9 cellular contexts compared by ENCODE assay signal in genomic region chr6:32126880-32127279, GRCh38. TPM values are rescaled to one million over a fixed set of nuclear protein-coding genes. Genes with fewer than 3 reads are reported as not detected.
DNase-seq lines count a peak whose midpoint lies in the region; ATAC-seq and TF ChIP-seq lines count a peak whose summit lies in the region.
"Had no signal": no experiment of that assay in that cellular context is flagged by ENCODE, and none has a peak within 500 bp of the region (broad histone marks: within the 10 kb centered on the region; RNA-seq: fewer than 3 reads in every experiment).

No MANE protein-coding gene starts in this region.

- 83 to 92% methylated on average over 5 to 7 of the region's 8 CpGs for WGBS in endodermal cell (ENCODE audit: insufficient coverage in 1 of 2, insufficient read length in 1 of 2), 2 experiments
- WGBS in aorta, 2 donors, result 63 to 64% methylated on average over 8 of the region's 8 CpGs

- H3K27me3 ChIP-seq in OCI-LY1 (ENCODE audit: insufficient read depth, low read length) (no peaks in the 10 kb centered on the region), endodermal cell (ENCODE audit: control insufficient read depth, insufficient read depth, low read length, poor library complexity, severe bottlenecking) (no peaks in the 10 kb centered on the region), neutrophil (peaks cover 2% of the 10 kb centered on the region), aorta (ENCODE audit: control insufficient read depth in 1 of 2, insufficient read depth in 2 of 2, low read length in 1 of 2) (no peaks in the 10 kb centered on the region)

- DNase-seq in endodermal cell, result no peak
- DNase-seq in activated CD4-positive, CD25-positive, alpha-beta regulatory T cell (lab: John Stamatoyannopoulos, UW), result no peak
- no peak for DNase-seq in aorta
- DNase-seq: retina had no signal

- H3K4me3 Mint-ChIP-seq in endodermal cell, result peak overlapping the region; percentile 99

- peaks cover 21% of the 10 kb centered on the region for H3K4me1 Mint-ChIP-seq in endodermal cell

- no peaks in the 10 kb centered on the region for H3K9me2 ChIP-seq in OCI-LY1 (ENCODE audit: low read depth, low read length)

- no peak overlapping the region for H2AFZ ChIP-seq in OCI-LY1 (ENCODE audit: low read length)

- H3K27ac ChIP-seq in C4-2B (peak overlapping the region; percentile 93), OCI-LY1 (ENCODE audit: low read depth, low read length, poor library complexity, severe bottlenecking) (no peak overlapping the region), endodermal cell (ENCODE audit: low read depth, low read length) (no peak overlapping the region), neutrophil (peak overlapping the region; percentile 29), aorta (ENCODE audit: low read depth in 1 of 2, low read length in 2 of 2) (no peak overlapping the region)

- peaks cover 29% of the 10 kb centered on the region for H3K36me3 Mint-ChIP-seq in endodermal cell (ENCODE audit: low read depth)

- peak overlapping the region; percentile 77 for H3K4me2 ChIP-seq in OCI-LY1 (ENCODE audit: low read length)

- H4K20me1 ChIP-seq in OCI-LY1 (ENCODE audit: insufficient read depth, low read length), result no peaks in the 10 kb centered on the region

- ATAC-seq in GM21447 (IDR thresholded peaks at IDR 0.05; ENCODE audit: unreplicated experiment), result no peak
- ATAC-seq in aorta (ENCODE audit: low FRiP score), result no peak
- ATAC-seq in GM21786 (IDR thresholded peaks at IDR 0.05; ENCODE audit: unreplicated experiment), result no peak

- TF ChIP-seq CTCF in C4-2B (conservative IDR thresholded peaks at IDR 0.05) (no peak), OCI-LY1 (IDR thresholded peaks at IDR 0.05; ENCODE audit: low read length) (no peak), endodermal cell (conservative IDR thresholded peaks at IDR 0.05) (no peak), neutrophil (IDR thresholded peaks at IDR 0.05) (no peak)

- peaks cover 30% of the 10 kb centered on the region for H3K4me1 ChIP-seq in OCI-LY1 (ENCODE audit: insufficient read depth, low read length, severe bottlenecking)
- peaks cover 9% of the 10 kb centered on the region for H3K4me1 ChIP-seq in endodermal cell (ENCODE audit: control insufficient read depth, insufficient read depth, low read length)
- peaks cover 27 to 35% of the 10 kb centered on the region in 2 experiments for H3K4me1 ChIP-seq in neutrophil (ENCODE audit: control insufficient read depth in 1 of 2, insufficient read depth in 1 of 2, low read depth in 1 of 2, low read length in 1 of 2)
- H3K4me1 ChIP-seq in aorta (ENCODE audit: control insufficient read depth in 1 of 2, insufficient read depth in 2 of 2, low read length in 2 of 2), result peaks cover 0 to 2% of the 10 kb centered on the region in 2 donors

- H3K79me2 ChIP-seq in OCI-LY1 (ENCODE audit: insufficient read depth, low read length), result no peaks in the 10 kb centered on the region

- peak overlapping the region; percentile 91 for H3K9ac ChIP-seq in OCI-LY1 (ENCODE audit: low read length)
- H3K9ac ChIP-seq in endodermal cell (ENCODE audit: extremely low read depth, low read length, poor library complexity, severe bottlenecking), result peak overlapping the region; percentile 87

- intact Hi-C loops in aorta (cut with DNase I), result no loop called here

- no peaks in the 10 kb centered on the region for H3K9me3 Mint-ChIP-seq in endodermal cell

- H3K27ac Mint-ChIP-seq in endodermal cell, result peak overlapping the region; percentile 99

- H3K36me3 ChIP-seq in OCI-LY1 (ENCODE audit: insufficient read depth, low read length) (peaks cover 35% of the 10 kb centered on the region), endodermal cell (ENCODE audit: control insufficient read depth, insufficient read depth, low read length) (peaks cover 28% of the 10 kb centered on the region), neutrophil (peaks cover 42% of the 10 kb centered on the region), aorta (ENCODE audit: control insufficient read depth in 1 of 2, insufficient read depth in 2 of 2, low read length in 1 of 2) (peaks cover 0 to 1% of the 10 kb centered on the region in 2 donors)

- H3K27me3 Mint-ChIP-seq in endodermal cell (ENCODE audit: insufficient read depth), result no peaks in the 10 kb centered on the region

- 0 out of 2 replicates have a peak, but pooled peaks cover 4% of the 10 kb centered on the region for H3F3A ChIP-seq in OCI-LY1 (ENCODE audit: insufficient read depth, low read length)

- H3K9me3 ChIP-seq in OCI-LY1 (ENCODE audit: low read length) (no peaks in the 10 kb centered on the region), endodermal cell (ENCODE audit: control insufficient read depth, low read length) (no peaks in the 10 kb centered on the region), neutrophil (no peaks in the 10 kb centered on the region), aorta (ENCODE audit: control insufficient read depth, low read length) (no peaks in the 10 kb centered on the region)

- H3K4me3 ChIP-seq in OCI-LY1 (ENCODE audit: low read depth, low read length, poor library complexity, severe bottlenecking), result peak overlapping the region; percentile 81
- peak overlapping the region; percentile 85 for H3K4me3 ChIP-seq in endodermal cell (ENCODE audit: low read length)
- peak overlapping the region; percentile 90 to 92 for H3K4me3 ChIP-seq in neutrophil (ENCODE audit: low read depth in 1 of 2, low read length in 1 of 2)
- peak overlapping the region in 1 of 2 donors; percentile 94 for H3K4me3 ChIP-seq in aorta (ENCODE audit: low read length in 2 of 2)

RNA-seq across cellular contexts. Expression of gene ATF6B, which starts 1.2 kb away (rescaled TPM):
- total RNA-seq in endodermal cell (10 to 100 TPM; 54.5 to 60.3 TPM), aorta (10 to 100 TPM; 56.2 to 90.9 TPM)
- 67.3 TPM for polyA plus RNA-seq in endodermal cell (2013, experiment 1 of 2)
- polyA plus RNA-seq in endodermal cell (2013, experiment 2 of 2), result 61.1 TPM
- polyA plus RNA-seq in aorta, result 10 to 100 TPM; 12.9 to 93.1 TPM

RNA-seq across cellular contexts. Expression of gene FKBPL, which starts 3.2 kb away (rescaled TPM):
- total RNA-seq in endodermal cell (1 to 10 TPM; 9.2 to 9.6 TPM), aorta (1 to 10 TPM; 1.9 to 4.7 TPM)
- polyA plus RNA-seq in endodermal cell (2013, experiment 1 of 2), result 8.7 TPM
- 9.2 TPM for polyA plus RNA-seq in endodermal cell (2013, experiment 2 of 2)
- polyA plus RNA-seq in aorta, result 1 to 10 TPM; 3.4 to 4.8 TPM

RNA-seq across cellular contexts. Expression of gene TNXB, which starts 17.7 kb away (rescaled TPM):
- 1 to 10 TPM; 4.0 to 9.3 TPM for total RNA-seq in endodermal cell
- polyA plus RNA-seq in endodermal cell (2013, experiment 1 of 2), result 2.2 TPM
- 3.7 TPM for polyA plus RNA-seq in endodermal cell (2013, experiment 2 of 2)
- total RNA-seq in aorta, result 100 to 1,000 TPM; 146 to 441 TPM
- polyA plus RNA-seq in aorta, result 10 to 100 TPM; 11.1 to 86.1 TPM

RNA-seq across cellular contexts. Expression of gene PRRT1, which starts 24.9 kb away (rescaled TPM):
- 1 to 10 TPM; 2.0 to 3.0 TPM for total RNA-seq in endodermal cell
- 5.9 TPM for polyA plus RNA-seq in endodermal cell (2013, experiment 1 of 2)
- 5.8 TPM for polyA plus RNA-seq in endodermal cell (2013, experiment 2 of 2)
- 1 to 10 TPM; 3.6 to 7.0 TPM for total RNA-seq in aorta
- 10 to 100 TPM in 1 of 2 donors, 1 to 10 TPM in 1; 4.6 to 12.5 TPM for polyA plus RNA-seq in aorta

RNA-seq across cellular contexts. Expression of gene PPT2, which starts 27.1 kb away (rescaled TPM):
- total RNA-seq in endodermal cell (10 to 100 TPM; 51.1 to 65.3 TPM), aorta (10 to 100 TPM; 26.0 to 37.6 TPM)
- 39.5 TPM for polyA plus RNA-seq in endodermal cell (2013, experiment 1 of 2)
- polyA plus RNA-seq in endodermal cell (2013, experiment 2 of 2), result 33.9 TPM
- polyA plus RNA-seq in aorta, result 10 to 100 TPM in 1 of 2 donors, 1 to 10 TPM in 1; 4.3 to 29.7 TPM

Comparison
In these comparisons a context has a peak if more than half of its experiments do, and no peak if none do; other contexts are left out.
1. H3K27ac ChIP-seq: peak in C4-2B (single experiment) and neutrophil (single experiment); none in OCI-LY1 (single experiment), endodermal cell (single experiment) and aorta (0 of 2).
2. RNA of gene TNXB, which starts 17.7 kb away (total RNA-seq): 146 to 441 TPM in aorta; 4.0 to 9.3 TPM in endodermal cell; every median in the first group is over 10 times any median in the second.